1 cellular context compared by ENCODE assay signal in the genomic region with DNA sequence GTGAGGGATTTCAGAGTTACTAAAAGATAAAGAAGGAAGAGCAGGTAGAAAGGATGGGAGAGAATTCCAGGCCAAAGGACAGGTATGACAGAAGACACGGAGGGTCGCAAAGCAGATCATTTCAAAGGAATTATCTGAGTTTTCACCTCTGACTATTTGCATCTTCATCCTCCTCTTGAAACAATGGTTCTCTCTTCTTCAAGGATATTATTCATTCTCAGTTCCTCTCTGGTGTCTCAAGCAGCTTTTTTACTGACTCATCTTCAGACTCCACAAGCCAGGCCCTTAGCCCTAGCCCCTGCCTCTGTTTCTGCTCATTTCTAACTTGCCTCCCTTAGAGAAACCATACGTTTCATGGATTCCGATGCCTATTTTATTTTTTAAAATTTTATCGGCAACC.
TF ChIP-seq lines count a peak whose summit lies in the region.

No MANE protein-coding gene starts in this region.

TF ChIP-seq in K562, 482 proteins besides CTCF, POLR2A, EP300 and RAD21 (continued from another document):
- TF ChIP-seq PATZ1 (CRISPR knock-in tag; IDR thresholded peaks at IDR 0.05; ENCODE audit: borderline replicate concordance) (no peak), C11orf30 (IDR thresholded peaks at IDR 0.05; ENCODE audit: low read depth) (0 out of 2 replicates have a peak, but pooled peaks have one; percentile 9)
- TF ChIP-seq, protein P1, sequence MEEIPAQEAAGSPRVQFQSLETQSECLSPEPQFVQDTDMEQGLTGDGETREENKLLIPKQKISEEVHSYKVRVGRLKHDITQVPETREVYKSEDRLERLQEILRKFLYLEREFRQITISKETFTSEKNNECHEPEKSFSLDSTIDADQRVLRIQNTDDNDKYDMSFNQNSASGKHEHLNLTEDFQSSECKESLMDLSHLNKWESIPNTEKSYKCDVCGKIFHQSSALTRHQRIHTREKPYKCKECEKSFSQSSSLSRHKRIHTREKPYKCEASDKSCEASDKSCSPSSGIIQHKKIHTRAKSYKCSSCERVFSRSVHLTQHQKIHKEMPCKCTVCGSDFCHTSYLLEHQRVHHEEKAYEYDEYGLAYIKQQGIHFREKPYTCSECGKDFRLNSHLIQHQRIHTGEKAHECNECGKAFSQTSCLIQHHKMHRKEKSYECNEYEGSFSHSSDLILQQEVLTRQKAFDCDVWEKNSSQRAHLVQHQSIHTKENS (CRISPR knock-in tag; IDR thresholded peaks at IDR 0.05) = no peak
- TF ChIP-seq, protein P2, sequence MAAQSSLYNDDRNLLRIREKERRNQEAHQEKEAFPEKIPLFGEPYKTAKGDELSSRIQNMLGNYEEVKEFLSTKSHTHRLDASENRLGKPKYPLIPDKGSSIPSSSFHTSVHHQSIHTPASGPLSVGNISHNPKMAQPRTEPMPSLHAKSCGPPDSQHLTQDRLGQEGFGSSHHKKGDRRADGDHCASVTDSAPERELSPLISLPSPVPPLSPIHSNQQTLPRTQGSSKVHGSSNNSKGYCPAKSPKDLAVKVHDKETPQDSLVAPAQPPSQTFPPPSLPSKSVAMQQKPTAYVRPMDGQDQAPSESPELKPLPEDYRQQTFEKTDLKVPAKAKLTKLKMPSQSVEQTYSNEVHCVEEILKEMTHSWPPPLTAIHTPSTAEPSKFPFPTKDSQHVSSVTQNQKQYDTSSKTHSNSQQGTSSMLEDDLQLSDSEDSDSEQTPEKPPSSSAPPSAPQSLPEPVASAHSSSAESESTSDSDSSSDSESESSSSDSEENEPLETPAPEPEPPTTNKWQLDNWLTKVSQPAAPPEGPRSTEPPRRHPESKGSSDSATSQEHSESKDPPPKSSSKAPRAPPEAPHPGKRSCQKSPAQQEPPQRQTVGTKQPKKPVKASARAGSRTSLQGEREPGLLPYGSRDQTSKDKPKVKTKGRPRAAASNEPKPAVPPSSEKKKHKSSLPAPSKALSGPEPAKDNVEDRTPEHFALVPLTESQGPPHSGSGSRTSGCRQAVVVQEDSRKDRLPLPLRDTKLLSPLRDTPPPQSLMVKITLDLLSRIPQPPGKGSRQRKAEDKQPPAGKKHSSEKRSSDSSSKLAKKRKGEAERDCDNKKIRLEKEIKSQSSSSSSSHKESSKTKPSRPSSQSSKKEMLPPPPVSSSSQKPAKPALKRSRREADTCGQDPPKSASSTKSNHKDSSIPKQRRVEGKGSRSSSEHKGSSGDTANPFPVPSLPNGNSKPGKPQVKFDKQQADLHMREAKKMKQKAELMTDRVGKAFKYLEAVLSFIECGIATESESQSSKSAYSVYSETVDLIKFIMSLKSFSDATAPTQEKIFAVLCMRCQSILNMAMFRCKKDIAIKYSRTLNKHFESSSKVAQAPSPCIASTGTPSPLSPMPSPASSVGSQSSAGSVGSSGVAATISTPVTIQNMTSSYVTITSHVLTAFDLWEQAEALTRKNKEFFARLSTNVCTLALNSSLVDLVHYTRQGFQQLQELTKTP (IDR thresholded peaks at IDR 0.05; ENCODE audit: low read depth in 1 of 2, partially characterized antibody in 2 of 2) = no peak
